28 cellular contexts compared by ENCODE assay signal in genomic region chr3:52082951-52083350, GRCh38.
"Had no signal": no experiment of that assay in that cellular context is flagged by ENCODE, and none has a peak within 500 bp of the region (broad histone marks: within the 10 kb centered on the region; RNA-seq: fewer than 3 reads in every experiment).

No MANE protein-coding gene starts in this region.

- H3K9me3 ChIP-seq: colonic mucosa, esophagus muscularis mucosa, gastroesophageal sphincter, heart left ventricle, mucosa of descending colon, sigmoid colon, testis, tibial artery had no signal

- H3K27me3 ChIP-seq: colonic mucosa, esophagus muscularis mucosa, foreskin keratinocyte, gastroesophageal sphincter, heart left ventricle, hepatocyte, neural progenitor cell, sigmoid colon, testis, tibial artery had no signal

- H3K36me3 Mint-ChIP-seq: memory B cell; mesothelial cell of epicardium; naive B cell; natural killer cell treated with Interleukin-12 subunit alpha and Interleukin-12 subunit beta and Interleukin-15 and Interleukin-18, amount 100 ng/mL, for 72 hours; neural progenitor cell; stimulated activated memory B cell treated with anti-CD40 and anti-IgM and Interleukin-4, amounts not matched to agents 10 μg/mL and 1 μg/mL and 100 μg/mL, for 72 hours; type B pancreatic cell had no signal

- H3K9ac ChIP-seq: neural progenitor cell had no signal

- H3K36me3 ChIP-seq: colonic mucosa, esophagus muscularis mucosa, gastroesophageal sphincter, heart left ventricle, neural progenitor cell, sigmoid colon, tibial artery had no signal

- ATAC-seq: foreskin keratinocyte; gastroesophageal sphincter; heart left ventricle; left colon; mucosa of descending colon; natural killer cell treated with Interleukin-12 subunit alpha and Interleukin-12 subunit beta and Interleukin-15 and Interleukin-18, amount 100 ng/mL, for 72 hours; stimulated activated memory B cell treated with anti-CD40 and anti-IgM and Interleukin-4, amounts not matched to agents 10 μg/mL and 1 μg/mL and 100 μg/mL, for 72 hours; stimulated activated naive CD8-positive, alpha-beta T cell treated with anti-CD3 and anti-CD28 coated beads, Interleukin-15, Interleukin-2, amounts not matched to agents 100 U/mL and 50 U/mL, for 24 hours had no signal

- H3K4me2 ChIP-seq: hepatocyte, neural progenitor cell had no signal

- H3K27ac ChIP-seq: colonic mucosa, esophagus muscularis mucosa, foreskin keratinocyte, gastroesophageal sphincter, heart left ventricle, hepatocyte, neural progenitor cell, sigmoid colon, testis, tibial artery had no signal

- H3K4me3 ChIP-seq: colonic mucosa, esophagus muscularis mucosa, gastroesophageal sphincter, heart left ventricle, hepatocyte, lung, mucosa of descending colon, neural progenitor cell, sigmoid colon, testis, tibial artery had no signal

- H3K9me3 Mint-ChIP-seq: central memory CD8-positive, alpha-beta T cell; dendritic cell treated with granulocyte-macrophage colony-stimulating factor and Interleukin-4, amounts not matched to agents 40 ng/mL and 50 ng/mL, for 4 days; endodermal cell; memory B cell; mesothelial cell of epicardium; naive B cell; natural killer cell treated with Interleukin-12 subunit alpha and Interleukin-12 subunit beta and Interleukin-15 and Interleukin-18, amount 100 ng/mL, for 72 hours; neural progenitor cell; stimulated activated memory B cell treated with anti-CD40 and anti-IgM and Interleukin-4, amounts not matched to agents 10 μg/mL and 1 μg/mL and 100 μg/mL, for 72 hours; type B pancreatic cell had no signal

- DNase-seq: colonic mucosa; effector CD8-positive, alpha-beta T cell; endodermal cell; foreskin keratinocyte; left colon; naive B cell; nucleus accumbens; sigmoid colon; stimulated activated CD4-positive, alpha-beta T cell treated with anti-CD3 and anti-CD28 coated beads, Interleukin-2, amount 100 ng/mL, for 24 hours; stimulated activated CD4-positive, alpha-beta T cell treated with anti-CD3 and anti-CD28 coated beads, Interleukin-4, amount 100 ng/mL, for 24 hours; stimulated activated naive CD8-positive, alpha-beta T cell treated with anti-CD3 and anti-CD28 coated beads, Interleukin-15, Interleukin-2, amounts not matched to agents 100 U/mL and 50 U/mL, for 24 hours; substantia nigra; testis; tibial artery had no signal

- H3K27ac Mint-ChIP-seq: dendritic cell treated with granulocyte-macrophage colony-stimulating factor and Interleukin-4, amounts not matched to agents 40 ng/mL and 50 ng/mL, for 4 days; endodermal cell; memory B cell; mesothelial cell of epicardium; natural killer cell treated with Interleukin-12 subunit alpha and Interleukin-12 subunit beta and Interleukin-15 and Interleukin-18, amount 100 ng/mL, for 72 hours; stimulated activated memory B cell treated with anti-CD40 and anti-IgM and Interleukin-4, amounts not matched to agents 10 μg/mL and 1 μg/mL and 100 μg/mL, for 72 hours; type B pancreatic cell had no signal

- H3K27me3 Mint-ChIP-seq: central memory CD8-positive, alpha-beta T cell; dendritic cell treated with granulocyte-macrophage colony-stimulating factor and Interleukin-4, amounts not matched to agents 40 ng/mL and 50 ng/mL, for 4 days; memory B cell; naive B cell; natural killer cell treated with Interleukin-12 subunit alpha and Interleukin-12 subunit beta and Interleukin-15 and Interleukin-18, amount 100 ng/mL, for 72 hours; stimulated activated memory B cell treated with anti-CD40 and anti-IgM and Interleukin-4, amounts not matched to agents 10 μg/mL and 1 μg/mL and 100 μg/mL, for 72 hours; type B pancreatic cell had no signal

- H3K79me2 ChIP-seq: hepatocyte had no signal

- H3K4me3 Mint-ChIP-seq: central memory CD8-positive, alpha-beta T cell; dendritic cell treated with granulocyte-macrophage colony-stimulating factor and Interleukin-4, amounts not matched to agents 40 ng/mL and 50 ng/mL, for 4 days; endodermal cell; memory B cell; mesothelial cell of epicardium; natural killer cell treated with Interleukin-12 subunit alpha and Interleukin-12 subunit beta and Interleukin-15 and Interleukin-18, amount 100 ng/mL, for 72 hours; neural progenitor cell; stimulated activated memory B cell treated with anti-CD40 and anti-IgM and Interleukin-4, amounts not matched to agents 10 μg/mL and 1 μg/mL and 100 μg/mL, for 72 hours; type B pancreatic cell had no signal

- H3K4me1 ChIP-seq: colonic mucosa had no signal

- H2AFZ ChIP-seq: hepatocyte, neural progenitor cell had no signal
